Comparison of ENCODE assay signal across 26 cellular contexts in the genomic region with DNA sequence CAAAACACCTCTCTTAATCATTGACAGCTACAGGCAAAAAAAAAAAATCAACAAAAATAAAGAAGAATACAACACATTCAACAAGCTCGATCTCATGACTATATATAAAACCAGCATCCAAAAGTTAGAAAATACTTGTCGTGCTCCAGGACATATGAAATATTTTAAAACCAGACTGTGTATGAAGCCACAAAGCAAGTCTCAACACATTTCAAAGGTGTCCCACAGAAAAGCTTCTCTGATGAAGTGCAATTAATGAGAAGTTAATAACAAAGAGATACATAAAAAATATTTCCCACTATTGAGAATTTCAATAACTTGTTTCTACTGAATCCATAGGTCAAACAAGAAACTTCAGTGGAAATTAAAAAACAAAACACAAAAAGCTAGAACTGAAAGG.
"Had no signal": no experiment of that assay in that cellular context is flagged by ENCODE, and none has a peak within 500 bp of the region (broad histone marks: within the 10 kb centered on the region; RNA-seq: fewer than 3 reads in every experiment).

No MANE protein-coding gene starts in this region.

- H3K4me1 Mint-ChIP-seq: naive thymus-derived CD4-positive, alpha-beta T cell; nephron progenitor cell; stimulated activated memory B cell treated with anti-CD40 and anti-IgM and Interleukin-4, amounts not matched to agents 10 μg/mL and 1 μg/mL and 100 μg/mL, for 72 hours had no signal

- H3K36me3 Mint-ChIP-seq: naive thymus-derived CD4-positive, alpha-beta T cell; stimulated activated memory B cell treated with anti-CD40 and anti-IgM and Interleukin-4, amounts not matched to agents 10 μg/mL and 1 μg/mL and 100 μg/mL, for 72 hours; type B pancreatic cell had no signal

- H3K4me1 ChIP-seq: heart right ventricle, prostate gland, right atrium auricular region, testis, tibial artery had no signal

- H3K27me3 ChIP-seq: heart right ventricle, right atrium auricular region, testis, tibial artery had no signal

- H3K4me3 Mint-ChIP-seq: naive thymus-derived CD4-positive, alpha-beta T cell; nephron progenitor cell; stimulated activated memory B cell treated with anti-CD40 and anti-IgM and Interleukin-4, amounts not matched to agents 10 μg/mL and 1 μg/mL and 100 μg/mL, for 72 hours; type B pancreatic cell had no signal

- H3K27ac ChIP-seq: coronary artery, heart right ventricle, prostate gland, right atrium auricular region, testis, tibial artery had no signal

- H3K36me3 ChIP-seq: heart right ventricle, prostate gland, right atrium auricular region, tibial artery had no signal

- H3K9me3 Mint-ChIP-seq: stimulated activated memory B cell treated with anti-CD40 and anti-IgM and Interleukin-4, amounts not matched to agents 10 μg/mL and 1 μg/mL and 100 μg/mL, for 72 hours had no signal

- H3K27me3 Mint-ChIP-seq: type B pancreatic cell had no signal

- H3K4me3 ChIP-seq: coronary artery, heart right ventricle, lung, prostate gland, right atrium auricular region, testis, tibial artery had no signal

- DNase-seq: dermis blood vessel endothelial cell; effector memory CD4-positive, alpha-beta T cell; foreskin melanocyte; glutamatergic neuron; heart right ventricle; hypothalamus; kidney; mesenchymal stem cell; midbrain; naive thymus-derived CD4-positive, alpha-beta T cell; nephron progenitor cell; nucleus accumbens; stimulated activated CD4-positive, alpha-beta T cell treated with anti-CD3 and anti-CD28 coated beads, Interleukin-4, amount 100 ng/mL, for 4 hours; stimulated activated naive CD8-positive, alpha-beta T cell treated with anti-CD3 and anti-CD28 coated beads, Interleukin-15, Interleukin-2, amounts not matched to agents 100 U/mL and 50 U/mL, for 24 hours; substantia nigra; testis; tibial artery had no signal

- H3K9me3 ChIP-seq: prostate gland, right atrium auricular region, testis, tibial artery had no signal

- H3K27ac Mint-ChIP-seq: naive thymus-derived CD4-positive, alpha-beta T cell; nephron progenitor cell; stimulated activated memory B cell treated with anti-CD40 and anti-IgM and Interleukin-4, amounts not matched to agents 10 μg/mL and 1 μg/mL and 100 μg/mL, for 72 hours; type B pancreatic cell had no signal

- ATAC-seq: esophagus mucosa; heart right ventricle; left lobe of liver; naive thymus-derived CD4-positive, alpha-beta T cell; sciatic nerve; stimulated activated memory B cell treated with anti-CD40 and anti-IgM and Interleukin-4, amounts not matched to agents 10 μg/mL and 1 μg/mL and 100 μg/mL, for 72 hours; stimulated activated naive CD8-positive, alpha-beta T cell treated with anti-CD3 and anti-CD28 coated beads, Interleukin-15, Interleukin-2, amounts not matched to agents 100 U/mL and 50 U/mL, for 24 hours had no signal
